Comparison of ENCODE assay signal across 14 cellular contexts in genomic region chrX:11764602-11765067, GRCh38. TPM values are rescaled to one million over a fixed set of nuclear protein-coding genes. Genes with fewer than 3 reads are reported as not detected.
DNase-seq lines count a peak whose midpoint lies in the region; ATAC-seq and FAIRE-seq lines count a peak whose summit lies in the region.
"Had no signal": no experiment of that assay in that cellular context is flagged by ENCODE, and none has a peak within 500 bp of the region (broad histone marks: within the 10 kb centered on the region; RNA-seq: fewer than 3 reads in every experiment).

No MANE protein-coding gene starts in this region.

- peaks cover 8 to 70% (median 16%) of the 10 kb centered on the region in 10 experiments; a peak in 16 of 20 replicates for H3K4me1 ChIP-seq in BLaER1 treated with 17β-estradiol and CSF1 and Interleukin-3, amounts not matched to agents 10 nM and 100 nM
- H3K4me1 ChIP-seq: right lobe of liver had no signal

- peak; percentile 82 for FAIRE-seq in GM18507 (lab: Jason Lieb, UNC)

- H3K27ac ChIP-seq in BLaER1 treated with 17β-estradiol and CSF1 and Interleukin-3, amounts not matched to agents 10 nM and 100 nM, result no peak overlapping the region; a peak in 2 of 22 replicates
- H3K27ac ChIP-seq: right lobe of liver, stomach had no signal

- H3K27me3 ChIP-seq in BLaER1 treated with 17β-estradiol and CSF1 and Interleukin-3, amounts not matched to agents 10 nM and 100 nM, result peaks cover 87 to 100% (median 96%) of the 10 kb centered on the region in 11 experiments
- H3K27me3 ChIP-seq: right lobe of liver had no signal

- peaks cover 0 to 10% (median 0%) of the 10 kb centered on the region in 11 experiments; a peak in 2 of 22 replicates for H3K9me3 ChIP-seq in BLaER1 treated with 17β-estradiol and CSF1 and Interleukin-3, amounts not matched to agents 10 nM and 100 nM (replicated peaks in 1 of 11)
- H3K9me3 ChIP-seq: right lobe of liver, stomach had no signal

- peak; percentile 35 for ATAC-seq in HG03108 (IDR thresholded peaks at IDR 0.05; ENCODE audit: unreplicated experiment)
- ATAC-seq in activated naive CD4-positive, alpha-beta T cell treated with anti-CD3 and anti-CD28 coated beads, Interleukin-2, amount 50 U/mL, for 72 hours, result peak; percentile 41
- ATAC-seq in HG03045 (IDR thresholded peaks at IDR 0.05; ENCODE audit: unreplicated experiment), result no peak
- ATAC-seq: left cardiac atrium, right lobe of liver had no signal

- peak overlapping the region in 7 of 11 experiments; percentile 1 to 81 (median 27); a peak in 10 of 22 replicates for H3K4me2 ChIP-seq in BLaER1 treated with 17β-estradiol and CSF1 and Interleukin-3, amounts not matched to agents 10 nM and 100 nM

- H3K27ac Mint-ChIP-seq in activated naive CD4-positive, alpha-beta T cell treated with anti-CD3 and anti-CD28 coated beads, Interleukin-2, amount 50 U/mL, for 72 hours, result peak overlapping the region; percentile 94 to 99

- peak overlapping the region in 4 of 11 experiments; percentile 6 to 56 (median 22); a peak in 5 of 22 replicates for H3K9ac ChIP-seq in BLaER1 treated with 17β-estradiol and CSF1 and Interleukin-3, amounts not matched to agents 10 nM and 100 nM

- H3K36me3 Mint-ChIP-seq in activated naive CD4-positive, alpha-beta T cell treated with anti-CD3 and anti-CD28 coated beads, Interleukin-2, amount 50 U/mL, for 72 hours, result peaks cover 49 to 58% of the 10 kb centered on the region in 2 donors

- H4K20me1 ChIP-seq in BLaER1 treated with 17β-estradiol and CSF1 and Interleukin-3, amounts not matched to agents 10 nM and 100 nM, result peaks cover 0 to 48% (median 21%) of the 10 kb centered on the region in 11 experiments; a peak in 16 of 22 replicates

- H3K36me3 ChIP-seq in BLaER1 treated with 17β-estradiol and CSF1 and Interleukin-3, amounts not matched to agents 10 nM and 100 nM, result peaks cover 46 to 90% (median 73%) of the 10 kb centered on the region in 11 experiments; a peak in 21 of 22 replicates

- H3K9me3 Mint-ChIP-seq in activated naive CD4-positive, alpha-beta T cell treated with anti-CD3 and anti-CD28 coated beads, Interleukin-2, amount 50 U/mL, for 72 hours, result no peaks in the 10 kb centered on the region

- no peak for DNase-seq in GM18507 (ENCODE audit: extremely low spot score, insufficient read length, low read depth)
- DNase-seq in activated naive CD4-positive, alpha-beta T cell treated with anti-CD3 and anti-CD28 coated beads, Interleukin-2, amount 50 U/mL, for 72 hours (ENCODE audit: low spot score in 2 of 2), result no peak
- DNase-seq in midbrain (lab: John Stamatoyannopoulos, UW), result no peak
- DNase-seq in COLO829 (ENCODE audit: low spot score), result no peak
- DNase-seq in mesenteric fat pad (ENCODE audit: low spot score), result no peak
- DNase-seq: activated gamma-delta T cell treated with Interleukin-2 at 50 U/mL for 16 hours; left cardiac atrium; right lobe of liver; Right ventricle myocardium superior; stimulated activated CD4-positive, alpha-beta T cell treated with anti-CD3 and anti-CD28 coated beads, Interleukin-4, amount 100 ng/mL, for 4 hours; stomach had no signal

- peak overlapping the region in 2 of 10 experiments; percentile 13 to 29; a peak in 3 of 20 replicates for H3K4me3 ChIP-seq in BLaER1 treated with 17β-estradiol and CSF1 and Interleukin-3, amounts not matched to agents 10 nM and 100 nM
- H3K4me3 ChIP-seq: right lobe of liver, stomach had no signal

RNA-seq across cellular contexts. Expression of gene MSL3, which starts 6.6 kb away (rescaled TPM):
- total RNA-seq in activated naive CD4-positive, alpha-beta T cell treated with anti-CD3 and anti-CD28 coated beads, Interleukin-2, amount 50 U/mL, for 72 hours, result 10 to 100 TPM; 38.4 to 72.3 TPM
- total RNA-seq in mesenteric fat pad, result 29.9 TPM
